ENCODE assay signal across 10 cellular contexts in genomic region chr1:67559222-67559700, GRCh38.
DNase-seq lines count a peak whose midpoint lies in the region; ATAC-seq and TF ChIP-seq lines count a peak whose summit lies in the region.
"Had no signal": no experiment of that assay in that cellular context is flagged by ENCODE, and none has a peak within 500 bp of the region (broad histone marks: within the 10 kb centered on the region; RNA-seq: fewer than 3 reads in every experiment).

No MANE protein-coding gene starts in this region.

- no peak for TF ChIP-seq EP300 in suprapubic skin (IDR thresholded peaks at IDR 0.05)

- H3K4me1 ChIP-seq in left lung (peaks cover 3 to 27% of the 10 kb centered on the region in 2 donors), suprapubic skin (peaks cover 51% of the 10 kb centered on the region)

- H3K9me3 ChIP-seq in left lung (no peaks in the 10 kb centered on the region), suprapubic skin (no peaks in the 10 kb centered on the region)

- H3K27ac ChIP-seq in left lung (peak overlapping the region; percentile 30 to 81), suprapubic skin (peak overlapping the region; percentile 65)

- intact Hi-C loops in left lung (cut with DNase I), result no loop called here

- no peak for TF ChIP-seq POLR2A in suprapubic skin (IDR thresholded peaks at IDR 0.05)

- DNase-seq in HFF-Myc (ENCODE audit: extremely low read depth, low read depth) (no peak), cardiac fibroblast (ENCODE audit: low read depth in 2 of 2) (peak; percentile 59 to 71), left lung (peak; percentile 45 to 76), suprapubic skin (ENCODE audit: low spot score in 2 of 2) (peak; percentile 84 to 89), SKM-1 (lab: John Stamatoyannopoulos, UW; ENCODE audit: unreplicated experiment) (no peak)
- DNase-seq: activated CD4-positive, CD25-positive, alpha-beta regulatory T cell; left colon had no signal

- ATAC-seq in left lung, result peak; percentile 34
- no peak for ATAC-seq in GM18873 (IDR thresholded peaks at IDR 0.05; ENCODE audit: low FRiP score, unreplicated experiment)
- no peak for ATAC-seq in HG02610 (IDR thresholded peaks at IDR 0.05; ENCODE audit: unreplicated experiment)
- no peak for ATAC-seq in HG03378 (IDR thresholded peaks at IDR 0.05; ENCODE audit: unreplicated experiment)
- ATAC-seq: left colon had no signal

- H3K4me3 ChIP-seq in HFF-Myc (replicated peaks; ENCODE audit: low read depth, low read length) (peak overlapping the region; percentile 18), cardiac fibroblast (replicated peaks in 1 of 2; ENCODE audit: low read depth in 2 of 2, low read length in 2 of 2) (peak overlapping the region in 1 of 2 donors; percentile 26), left lung (no peak overlapping the region), suprapubic skin (peak overlapping the region; percentile 8)

- no peaks in the 10 kb centered on the region for H3K36me3 ChIP-seq in left lung
- H3K36me3 ChIP-seq in suprapubic skin, result no peaks in the 10 kb centered on the region

- H3K27me3 ChIP-seq in left lung (no peaks in the 10 kb centered on the region), suprapubic skin (no peaks in the 10 kb centered on the region)

- WGBS in suprapubic skin, result 20% methylated on average over 16 of the region's 16 CpGs

- TF ChIP-seq CTCF in HFF-Myc (IDR thresholded peaks at IDR 0.05; ENCODE audit: low read depth, low read length, missing control alignments) (no peak), cardiac fibroblast (IDR thresholded peaks at IDR 0.05; ENCODE audit: low read depth, low read length) (no peak), left lung (IDR thresholded peaks at IDR 0.05) (no peak), suprapubic skin (IDR thresholded peaks at IDR 0.05) (no peak)

Comparison
In these comparisons a context has a peak if more than half of its experiments do, and no peak if none do; other contexts are left out.
1. DNase-seq: peak in cardiac fibroblast (2 of 2), left lung (2 of 2) and suprapubic skin (2 of 2); none in HFF-Myc (single experiment) and SKM-1 (single experiment).
2. H3K4me3 ChIP-seq: peak in HFF-Myc (single experiment) and suprapubic skin (single experiment); none in left lung (0 of 2).